ENCODE assay signal across 20 cellular contexts in genomic region chr13:88761145-88761544, GRCh38.
DNase-seq lines count a peak whose midpoint lies in the region; ATAC-seq and TF ChIP-seq lines count a peak whose summit lies in the region.
"Had no signal": no experiment of that assay in that cellular context is flagged by ENCODE, and none has a peak within 500 bp of the region (broad histone marks: within the 10 kb centered on the region; RNA-seq: fewer than 3 reads in every experiment).

No MANE protein-coding gene starts in this region.

- H3K4me1 ChIP-seq in GM23338 (ENCODE audit: insufficient read depth) (no peaks in the 10 kb centered on the region), endodermal cell (ENCODE audit: control insufficient read depth, insufficient read depth, low read length) (peaks cover 6% of the 10 kb centered on the region), neuronal stem cell (ENCODE audit: control insufficient read depth in 2 of 2, insufficient read depth in 1 of 2, low read depth in 1 of 2, low read length in 2 of 2) (no peaks in the 10 kb centered on the region), hepatocyte (ENCODE audit: insufficient read depth) (no peaks in the 10 kb centered on the region)
- H3K4me1 ChIP-seq: HAP-1, Peyer's patch, SJCRH30 had no signal

- no peak overlapping the region for H3K18ac ChIP-seq in neuronal stem cell (ENCODE audit: low read length)

- H3K4me3 Mint-ChIP-seq in GM23338 (no peak overlapping the region), endodermal cell (no peak overlapping the region)
- H3K4me3 Mint-ChIP-seq: CD4-positive, CD25-positive, alpha-beta regulatory T cell had no signal

- no peak overlapping the region for H3K9ac ChIP-seq in endodermal cell (ENCODE audit: extremely low read depth, low read length, poor library complexity, severe bottlenecking)
- no peak overlapping the region for H3K9ac ChIP-seq in neuronal stem cell (ENCODE audit: low read depth, low read length, poor library complexity)

- peaks cover 2% of the 10 kb centered on the region for H3K27me3 Mint-ChIP-seq in GM23338 (ENCODE audit: insufficient read depth, low read depth, poor library complexity)
- H3K27me3 Mint-ChIP-seq in endodermal cell (ENCODE audit: insufficient read depth), result peaks cover 3% of the 10 kb centered on the region
- H3K27me3 Mint-ChIP-seq: CD4-positive, CD25-positive, alpha-beta regulatory T cell had no signal

- no peak overlapping the region for H4K8ac ChIP-seq in neuronal stem cell (ENCODE audit: low read depth, low read length)

- peak; percentile 32 to 61 for TF ChIP-seq CTCF in GM23338 (conservative IDR thresholded peaks at IDR 0.05; ENCODE audit: low read depth in 2 of 2)
- TF ChIP-seq CTCF in endodermal cell (conservative IDR thresholded peaks at IDR 0.05), result peak; percentile 49
- no peak for TF ChIP-seq CTCF in hepatocyte (IDR thresholded peaks at IDR 0.05; ENCODE audit: poor library complexity)
- no peak for TF ChIP-seq CTCF in GM10248 (IDR thresholded peaks at IDR 0.05; ENCODE audit: control extremely low read depth, extremely low read depth, low read depth, missing control alignments)

- no peaks in the 10 kb centered on the region for H3K79me1 ChIP-seq in neuronal stem cell (ENCODE audit: low read depth, low read length)

- H3K27me3 ChIP-seq in GM23338 (ENCODE audit: insufficient read depth) (peaks cover 24% of the 10 kb centered on the region), endodermal cell (ENCODE audit: control insufficient read depth, insufficient read depth, low read length, poor library complexity, severe bottlenecking) (no peaks in the 10 kb centered on the region), neuronal stem cell (ENCODE audit: control insufficient read depth in 3 of 3, insufficient read depth in 3 of 3, low read depth in 1 of 3, low read length in 3 of 3) (no peaks in the 10 kb centered on the region), hepatocyte (no peaks in the 10 kb centered on the region)
- H3K27me3 ChIP-seq: Peyer's patch, SJCRH30 had no signal

- no peaks in the 10 kb centered on the region for H3K36me3 ChIP-seq in GM23338 (ENCODE audit: insufficient read depth)
- H3K36me3 ChIP-seq in endodermal cell (ENCODE audit: control insufficient read depth, insufficient read depth, low read length), result no peaks in the 10 kb centered on the region
- no peaks in the 10 kb centered on the region for H3K36me3 ChIP-seq in neuronal stem cell (replicated peaks in 1 of 2; ENCODE audit: control insufficient read depth in 2 of 2, insufficient read depth in 2 of 2, low read length in 2 of 2)
- no peaks in the 10 kb centered on the region for H3K36me3 ChIP-seq in hepatocyte (replicated peaks; ENCODE audit: insufficient read depth, low read depth)
- H3K36me3 ChIP-seq: HAP-1, Peyer's patch, SJCRH30 had no signal

- H3K36me3 Mint-ChIP-seq in GM23338 (ENCODE audit: low read depth) (no peaks in the 10 kb centered on the region), endodermal cell (ENCODE audit: low read depth) (no peaks in the 10 kb centered on the region)
- H3K36me3 Mint-ChIP-seq: CD4-positive, CD25-positive, alpha-beta regulatory T cell had no signal

- H3K79me2 ChIP-seq in GM23338 (replicated peaks; ENCODE audit: insufficient read depth) (no peaks in the 10 kb centered on the region), hepatocyte (no peaks in the 10 kb centered on the region)

- no peak overlapping the region for H2BK120ac ChIP-seq in neuronal stem cell (ENCODE audit: low read depth, low read length)

- H3K4me1 Mint-ChIP-seq in GM23338 (peaks cover 5% of the 10 kb centered on the region), endodermal cell (peaks cover 15% of the 10 kb centered on the region)
- H3K4me1 Mint-ChIP-seq: CD4-positive, CD25-positive, alpha-beta regulatory T cell had no signal

- H3K4me3 ChIP-seq in GM23338, result no peak overlapping the region
- H3K4me3 ChIP-seq in endodermal cell (ENCODE audit: low read length), result no peak overlapping the region
- H3K4me3 ChIP-seq in neuronal stem cell (ENCODE audit: low read length in 2 of 2), result no peak overlapping the region
- no peak overlapping the region for H3K4me3 ChIP-seq in hepatocyte
- H3K4me3 ChIP-seq: GM12878, HAP-1, Peyer's patch, SJCRH30 had no signal

- H2BK12ac ChIP-seq in neuronal stem cell (ENCODE audit: low read length), result no peak overlapping the region

- H3K27ac Mint-ChIP-seq in GM23338 (no peak overlapping the region), endodermal cell (no peak overlapping the region)
- H3K27ac Mint-ChIP-seq: CD4-positive, CD25-positive, alpha-beta regulatory T cell had no signal

- no peaks in the 10 kb centered on the region; the same call in 2 of the 3 replicates for H3K9me3 Mint-ChIP-seq in GM23338
- no peaks in the 10 kb centered on the region for H3K9me3 Mint-ChIP-seq in endodermal cell

- H3K4me2 ChIP-seq in GM23338, result no peak overlapping the region
- no peak overlapping the region for H3K4me2 ChIP-seq in neuronal stem cell (ENCODE audit: insufficient read depth, low read length, poor library complexity, severe bottlenecking)
- no peak overlapping the region for H3K4me2 ChIP-seq in hepatocyte

- POLR2A ChIA-PET in GM10248 (lab: Yijun Ruan, JAX), result no interaction called here

- H3K23ac ChIP-seq in neuronal stem cell (ENCODE audit: low read depth, low read length, poor library complexity), result no peak overlapping the region

- H4K20me1 ChIP-seq in GM23338 (replicated peaks; ENCODE audit: insufficient read depth) (no peaks in the 10 kb centered on the region), hepatocyte (ENCODE audit: insufficient read depth, poor library complexity, severe bottlenecking) (no peaks in the 10 kb centered on the region)

- H2AFZ ChIP-seq in GM23338 (no peak overlapping the region), neuronal stem cell (ENCODE audit: low read length) (peak overlapping the region; percentile 23), hepatocyte (no peak overlapping the region)

- WGBS in endodermal cell (ENCODE audit: insufficient coverage in 1 of 2, insufficient read length in 1 of 2), 2 experiments, result 88% methylated on average over 1 to 4 of the region's 4 CpGs
- no CpG with 5 or more reads among the region's 4 CpGs for WGBS in neuronal stem cell (ENCODE audit: extremely low coverage in 2 of 2, insufficient read length in 2 of 2, insufficient replicate concordance in 1 of 2), 2 donors
- WGBS in hepatocyte (ENCODE audit: low lambda C conversion rate, missing lambda C conversion rate), result 76% methylated on average over 4 of the region's 4 CpGs

- H3F3A ChIP-seq in GM23338 (replicated peaks; ENCODE audit: low read depth), result no peaks in the 10 kb centered on the region

- no peak overlapping the region for H2AK5ac ChIP-seq in neuronal stem cell (ENCODE audit: low read depth, low read length)

- DNase-seq in GM23338 (ENCODE audit: low spot score) (peak; percentile 45), NCI-H69 (lab: John Stamatoyannopoulos, UW) (peak; percentile 34), endodermal cell (no peak), neuronal stem cell (ENCODE audit: low spot score) (no peak), hepatocyte (ENCODE audit: low spot score) (no peak), GM10248 (ENCODE audit: extremely low spot score) (no peak)
- DNase-seq: CD4-positive, CD25-positive, alpha-beta regulatory T cell; COR-L47; DMS79 treated with DMSO at 0.1 percent for 48 hours; KBM-7; NCI-H1092; NCI-H1436; NCI-H2029; NCI-H2171 treated with DMSO at 0.1 percent for 48 hours; NK-92 treated with Interleukin-12 subunit alpha and Interleukin-12 subunit beta, amount 100 ng/mL, for 24 hours; Peyer's patch; SJCRH30 had no signal

- CTCF ChIA-PET in GM10248 (lab: Yijun Ruan, JAX), result no interaction called here

- H3K4ac ChIP-seq in neuronal stem cell (ENCODE audit: low read length), result no peak overlapping the region

- no peak overlapping the region for H3K27ac ChIP-seq in GM23338 (ENCODE audit: low read depth)
- no peak overlapping the region for H3K27ac ChIP-seq in endodermal cell (ENCODE audit: low read depth, low read length)
- no peak overlapping the region for H3K27ac ChIP-seq in neuronal stem cell (replicated peaks; ENCODE audit: low read length)
- no peak overlapping the region for H3K27ac ChIP-seq in hepatocyte
- H3K27ac ChIP-seq: Peyer's patch, SJCRH30 had no signal

- H3K9me2 ChIP-seq in GM23338 (ENCODE audit: insufficient read depth) (no peaks in the 10 kb centered on the region), hepatocyte (replicated peaks; ENCODE audit: insufficient read depth) (no peaks in the 10 kb centered on the region)

- H2BK15ac ChIP-seq in neuronal stem cell (ENCODE audit: low read length), result no peak overlapping the region

- H2BK5ac ChIP-seq in neuronal stem cell (ENCODE audit: low read length), result no peak overlapping the region

- H3K9me3 ChIP-seq in endodermal cell (ENCODE audit: control insufficient read depth, low read length), result no peaks in the 10 kb centered on the region
- H3K9me3 ChIP-seq in neuronal stem cell (replicated peaks in 1 of 2; ENCODE audit: control insufficient read depth in 2 of 2, insufficient read depth in 1 of 2, low read depth in 1 of 2, low read length in 2 of 2), result no peaks in the 10 kb centered on the region
- no peaks in the 10 kb centered on the region for H3K9me3 ChIP-seq in hepatocyte (ENCODE audit: low read depth)
- H3K9me3 ChIP-seq: HAP-1, Peyer's patch, SJCRH30 had no signal

- no peak; the same call in 2 of the 3 replicates for ATAC-seq in GM23338
- ATAC-seq in HG03457 (IDR thresholded peaks at IDR 0.05; ENCODE audit: unreplicated experiment), result no peak
- ATAC-seq: GM12878 had no signal

- no peak overlapping the region for H4K91ac ChIP-seq in neuronal stem cell (ENCODE audit: low read depth, low read length, poor library complexity)

- no peak overlapping the region for H3K14ac ChIP-seq in neuronal stem cell (ENCODE audit: low read length)

TF ChIP-seq in GM23338, 12 proteins besides CTCF, POLR2A, EP300 and RAD21 (continues in another document):
- no peak for TF ChIP-seq STAT1 (IDR thresholded peaks at IDR 0.05; ENCODE audit: unreplicated experiment)

Comparison
In these comparisons a context has a peak if more than half of its experiments do, and no peak if none do; other contexts are left out.
1. DNase-seq: peak in GM23338 (single experiment) and NCI-H69 (single experiment); none in endodermal cell (single experiment), neuronal stem cell (single experiment), hepatocyte (single experiment) and GM10248 (single experiment).
2. CTCF ChIP-seq: peak in GM23338 (2 of 2) and endodermal cell (single experiment); none in hepatocyte (single experiment) and GM10248 (single experiment).